ENCODE assay signal across 19 cellular contexts in the genomic region with DNA sequence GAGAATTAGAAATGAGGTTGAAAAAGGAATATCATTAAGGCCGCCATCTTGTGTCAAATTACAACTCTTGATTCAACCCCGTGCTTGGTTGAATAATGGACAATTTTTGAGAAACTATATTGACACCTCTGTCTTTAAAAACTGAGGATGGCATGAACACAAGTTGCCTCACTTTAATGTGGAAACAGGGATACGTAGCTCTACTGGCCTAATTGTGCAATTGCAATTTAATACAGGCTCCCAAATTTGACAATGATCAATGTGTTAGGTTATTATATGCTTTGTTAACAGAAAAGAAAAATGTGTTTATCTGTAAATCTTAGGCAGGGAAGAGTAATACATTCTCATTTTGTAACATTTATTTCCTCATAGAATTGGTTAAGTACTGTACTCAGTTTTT.
DNase-seq lines count a peak whose midpoint lies in the region; ATAC-seq and TF ChIP-seq lines count a peak whose summit lies in the region.
"Had no signal": no experiment of that assay in that cellular context is flagged by ENCODE, and none has a peak within 500 bp of the region (broad histone marks: within the 10 kb centered on the region; RNA-seq: fewer than 3 reads in every experiment).

No MANE protein-coding gene starts in this region.

- H3K4me3 Mint-ChIP-seq in CD14-positive monocyte = no peak overlapping the region
- H3K4me3 Mint-ChIP-seq in activated CD8-positive, alpha-beta memory T cell treated with anti-CD3 and anti-CD28 coated beads, Interleukin-2, amount 10 ng/mL, durations not matched to agents 7 days and 5 days = no peak overlapping the region
- no peak overlapping the region for H3K4me3 Mint-ChIP-seq in naive thymus-derived CD8-positive, alpha-beta T cell
- H3K4me3 Mint-ChIP-seq: B cell, T-cell had no signal

- H3K27me3 ChIP-seq in HCT116 (ENCODE audit: insufficient read depth, low read length) (no peaks in the 10 kb centered on the region), thyroid gland (no peaks in the 10 kb centered on the region)

- peak; percentile 36; the same call in 1 of the 2 replicates for ATAC-seq in HCT116
- no peak for ATAC-seq in activated CD8-positive, alpha-beta memory T cell treated with anti-CD3 and anti-CD28 coated beads, Interleukin-2, amount 10 ng/mL, durations not matched to agents 7 days and 5 days
- ATAC-seq in naive thymus-derived CD8-positive, alpha-beta T cell = no peak
- ATAC-seq: Right ventricle myocardium inferior, T-cell had no signal

- H3K4me1 ChIP-seq in HCT116 (ENCODE audit: control insufficient read depth in 1 of 2, insufficient read depth in 2 of 2, low read length in 2 of 2) (no peaks in the 10 kb centered on the region), thyroid gland (no peaks in the 10 kb centered on the region)
- H3K4me1 ChIP-seq: HAP-1 had no signal

- TF ChIP-seq RAD21 in HCT116 (IDR thresholded peaks at IDR 0.05; ENCODE audit: low read depth) = no peak

- TF ChIP-seq POLR2A in HCT116 (IDR thresholded peaks at IDR 0.05; ENCODE audit: borderline replicate concordance, extremely low read depth, insufficient read depth, insufficient read length) (no peak), thyroid gland (IDR thresholded peaks at IDR 0.05) (no peak)

- no peak overlapping the region for H2AFZ ChIP-seq in HCT116 (ENCODE audit: low read depth, low read length, poor library complexity, severe bottlenecking)

- H3K4me3 ChIP-seq in HCT116 (replicated peaks in 1 of 2; ENCODE audit: low read depth in 1 of 2, low read length in 2 of 2) (no peak overlapping the region), thyroid gland (replicated peaks in 1 of 3) (no peak overlapping the region)
- H3K4me3 ChIP-seq: HAP-1 had no signal

- POLR2A ChIA-PET in HCT116 (lab: Charles Lee) = no interaction called here
- POLR2A ChIA-PET in naive thymus-derived CD8-positive, alpha-beta T cell (lab: Charles Lee) = no interaction called here

- no peaks in the 10 kb centered on the region for H3K79me2 ChIP-seq in HCT116 (ENCODE audit: insufficient read depth, low read length)

- H3K4me2 ChIP-seq in HCT116 (ENCODE audit: low read length) = no peak overlapping the region

- intact Hi-C loops in CD14-positive monocyte (cut with micrococcal nuclease) (no loop called here), HCT116 (cut with micrococcal nuclease) (no loop called here), thyroid gland (cut with DNase I) (no loop called here)

- H3K36me3 ChIP-seq in HCT116 (ENCODE audit: control insufficient read depth in 1 of 2, insufficient read depth in 2 of 2, low read length in 2 of 2) = no peaks in the 10 kb centered on the region
- H3K36me3 ChIP-seq in thyroid gland = no peaks in the 10 kb centered on the region
- H3K36me3 ChIP-seq: HAP-1 had no signal

- no peak overlapping the region for H3K9ac ChIP-seq in HCT116 (ENCODE audit: low read length)

- H3K4me1 Mint-ChIP-seq in CD14-positive monocyte = no peaks in the 10 kb centered on the region
- no peaks in the 10 kb centered on the region for H3K4me1 Mint-ChIP-seq in activated CD8-positive, alpha-beta memory T cell treated with anti-CD3 and anti-CD28 coated beads, Interleukin-2, amount 10 ng/mL, durations not matched to agents 7 days and 5 days
- H3K4me1 Mint-ChIP-seq in naive thymus-derived CD8-positive, alpha-beta T cell = no peaks in the 10 kb centered on the region
- H3K4me1 Mint-ChIP-seq: B cell; CD8-positive, alpha-beta memory T cell; T-cell had no signal

- H3K36me3 Mint-ChIP-seq in CD14-positive monocyte = no peaks in the 10 kb centered on the region
- no peaks in the 10 kb centered on the region for H3K36me3 Mint-ChIP-seq in activated CD8-positive, alpha-beta memory T cell treated with anti-CD3 and anti-CD28 coated beads, Interleukin-2, amount 10 ng/mL, durations not matched to agents 7 days and 5 days
- H3K36me3 Mint-ChIP-seq in naive thymus-derived CD8-positive, alpha-beta T cell = no peaks in the 10 kb centered on the region
- H3K36me3 Mint-ChIP-seq: T-cell had no signal

- no peaks in the 10 kb centered on the region for H3K9me2 ChIP-seq in HCT116 (ENCODE audit: insufficient read depth)

- TF ChIP-seq CTCF in 22Rv1 (IDR thresholded peaks at IDR 0.05) (0 out of 2 replicates have a peak, but pooled peaks have one; percentile 12), CD14-positive monocyte (IDR thresholded peaks at IDR 0.05) (peak; percentile 11), HCT116 (IDR thresholded peaks at IDR 0.05 in 2 of 3, conservative IDR thresholded peaks at IDR 0.05 in 1 of 3; ENCODE audit: borderline replicate concordance in 1 of 3, insufficient read depth in 1 of 3, low read depth in 2 of 3, low read length in 2 of 3) (peak in 2 of 3 experiments; percentile 13 to 40; a peak in 1 of 6 replicates), VCaP (conservative IDR thresholded peaks at IDR 0.05) (peak; percentile 36; the same call in 1 of the 2 replicates), thyroid gland (IDR thresholded peaks at IDR 0.05) (no peak)

- H3K27ac ChIP-seq in 22Rv1 (no peak overlapping the region), HCT116 (ENCODE audit: low read depth, low read length) (no peak overlapping the region), VCaP (no peak overlapping the region), thyroid gland (no peak overlapping the region)
- H3K27ac ChIP-seq: HL-60 had no signal

- WGBS in thyroid gland, 2 donors = 90 to 93% methylated on average over 3 of the region's 3 CpGs

- no peak for DNase-seq in CD14-positive monocyte (ENCODE audit: low spot score)
- DNase-seq in HCT116 (ENCODE audit: low read depth, low spot score) = no peak
- DNase-seq in activated CD8-positive, alpha-beta memory T cell treated with anti-CD3 and anti-CD28 coated beads, Interleukin-2, amount 10 ng/mL, durations not matched to agents 7 days and 5 days = no peak
- DNase-seq in thyroid gland = no peak
- DNase-seq in naive thymus-derived CD8-positive, alpha-beta T cell = no peak
- DNase-seq in UCSD-AML1 (lab: John Stamatoyannopoulos, UW; ENCODE audit: unreplicated experiment) = no peak
- DNase-seq: CD8-positive, alpha-beta memory T cell; DMS79 treated with DMSO at 0.1 percent for 48 hours; NCI-H1436 treated with DMSO at 0.1 percent for 48 hours; NCI-H2029 treated with DMSO at 0.1 percent for 48 hours; NCI-H2171 treated with DMSO at 0.1 percent for 48 hours; NCI-H748 treated with DMSO at 0.1 percent for 48 hours; T-cell had no signal

- H3K27me3 Mint-ChIP-seq in CD14-positive monocyte (ENCODE audit: low read depth in 3 of 3) = peaks cover 0 to 2% (median 0%) of the 10 kb centered on the region in 3 donors
- H3K27me3 Mint-ChIP-seq in activated CD8-positive, alpha-beta memory T cell treated with anti-CD3 and anti-CD28 coated beads, Interleukin-2, amount 10 ng/mL, durations not matched to agents 7 days and 5 days = peaks cover 54% of the 10 kb centered on the region
- H3K27me3 Mint-ChIP-seq in naive thymus-derived CD8-positive, alpha-beta T cell = peaks cover 4 to 40% (median 17%) of the 10 kb centered on the region in 5 donors

- RAD21 ChIA-PET in HCT116 (lab: Charles Lee; ENCODE audit: low non-redundant PET in 1 of 2, low total read pairs in 2 of 2, uncharacterized antibody in 2 of 2, unreplicated experiment in 2 of 2) = no interaction called here

- H3K9me3 Mint-ChIP-seq in CD14-positive monocyte = peaks cover 2 to 19% (median 6%) of the 10 kb centered on the region in 7 donors
- H3K9me3 Mint-ChIP-seq in activated CD8-positive, alpha-beta memory T cell treated with anti-CD3 and anti-CD28 coated beads, Interleukin-2, amount 10 ng/mL, durations not matched to agents 7 days and 5 days (ENCODE audit: low read depth) = peaks cover 5% of the 10 kb centered on the region
- peaks cover 0 to 6% (median 0%) of the 10 kb centered on the region in 9 donors for H3K9me3 Mint-ChIP-seq in naive thymus-derived CD8-positive, alpha-beta T cell

- BruUV-seq in HCT116 (replicated peaks; lab: Mats Ljungman, UMichigan) = no TSS peak

- CTCF ChIA-PET in HCT116 (lab: Charles Lee) = interaction anchor here (1.1 kb wide), 1 partner anchor 10 kb away, joined by 6 read pairs; no protein-coding TSS in a partner anchor
- CTCF ChIA-PET in activated CD8-positive, alpha-beta memory T cell treated with anti-CD3 and anti-CD28 coated beads, Interleukin-2, amount 10 ng/mL, durations not matched to agents 7 days and 5 days (lab: Charles Lee) = interaction anchor here (0.9 to 1.9 kb wide), 3 partner anchors 10 to 170 kb away, joined by 3 to 7 read pairs (median 4); no protein-coding TSS in a partner anchor

- H3K27ac Mint-ChIP-seq in CD14-positive monocyte = no peak overlapping the region
- H3K27ac Mint-ChIP-seq in activated CD8-positive, alpha-beta memory T cell treated with anti-CD3 and anti-CD28 coated beads, Interleukin-2, amount 10 ng/mL, durations not matched to agents 7 days and 5 days = no peak overlapping the region
- H3K27ac Mint-ChIP-seq in naive thymus-derived CD8-positive, alpha-beta T cell = no peak overlapping the region
- H3K27ac Mint-ChIP-seq: B cell; CD8-positive, alpha-beta memory T cell; T-cell had no signal

- H3K9me3 ChIP-seq in HCT116 (ENCODE audit: control insufficient read depth in 1 of 2, insufficient read depth in 1 of 2, low read depth in 1 of 2, low read length in 2 of 2) = no peaks in the 10 kb centered on the region
- H3K9me3 ChIP-seq in thyroid gland = no peaks in the 10 kb centered on the region
- H3K9me3 ChIP-seq: HAP-1 had no signal

- no peaks in the 10 kb centered on the region for H4K20me1 ChIP-seq in HCT116 (ENCODE audit: insufficient read depth)

TF ChIP-seq in HCT116, 20 proteins besides CTCF, POLR2A, EP300 and RAD21 (continues in another document):
- TF ChIP-seq ZNF274 (IDR thresholded peaks at IDR 0.05; ENCODE audit: low read depth, low read length) (no peak), SIN3A (IDR thresholded peaks at IDR 0.05; ENCODE audit: low read depth) (no peak), POLR2AphosphoS5 (IDR thresholded peaks at IDR 0.05; ENCODE audit: low read depth, low read length) (no peak), CBX3 (IDR thresholded peaks at IDR 0.05; ENCODE audit: low read depth) (no peak), EGR1 (IDR thresholded peaks at IDR 0.05; ENCODE audit: low read depth) (no peak)
- TF ChIP-seq, protein P1, sequence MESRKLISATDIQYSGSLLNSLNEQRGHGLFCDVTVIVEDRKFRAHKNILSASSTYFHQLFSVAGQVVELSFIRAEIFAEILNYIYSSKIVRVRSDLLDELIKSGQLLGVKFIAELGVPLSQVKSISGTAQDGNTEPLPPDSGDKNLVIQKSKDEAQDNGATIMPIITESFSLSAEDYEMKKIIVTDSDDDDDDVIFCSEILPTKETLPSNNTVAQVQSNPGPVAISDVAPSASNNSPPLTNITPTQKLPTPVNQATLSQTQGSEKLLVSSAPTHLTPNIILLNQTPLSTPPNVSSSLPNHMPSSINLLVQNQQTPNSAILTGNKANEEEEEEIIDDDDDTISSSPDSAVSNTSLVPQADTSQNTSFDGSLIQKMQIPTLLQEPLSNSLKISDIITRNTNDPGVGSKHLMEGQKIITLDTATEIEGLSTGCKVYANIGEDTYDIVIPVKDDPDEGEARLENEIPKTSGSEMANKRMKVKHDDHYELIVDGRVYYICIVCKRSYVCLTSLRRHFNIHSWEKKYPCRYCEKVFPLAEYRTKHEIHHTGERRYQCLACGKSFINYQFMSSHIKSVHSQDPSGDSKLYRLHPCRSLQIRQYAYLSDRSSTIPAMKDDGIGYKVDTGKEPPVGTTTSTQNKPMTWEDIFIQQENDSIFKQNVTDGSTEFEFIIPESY (IDR thresholded peaks at IDR 0.05; ENCODE audit: extremely low read depth, insufficient replicate concordance, low read length) = no peak

Comparison
In these comparisons a context has a peak if more than half of its experiments do, and no peak if none do; other contexts are left out.
1. CTCF ChIP-seq: peak in 22Rv1 (single experiment), CD14-positive monocyte (single experiment), HCT116 (2 of 3) and VCaP (single experiment); none in thyroid gland (0 of 6).